In the genomic region with DNA sequence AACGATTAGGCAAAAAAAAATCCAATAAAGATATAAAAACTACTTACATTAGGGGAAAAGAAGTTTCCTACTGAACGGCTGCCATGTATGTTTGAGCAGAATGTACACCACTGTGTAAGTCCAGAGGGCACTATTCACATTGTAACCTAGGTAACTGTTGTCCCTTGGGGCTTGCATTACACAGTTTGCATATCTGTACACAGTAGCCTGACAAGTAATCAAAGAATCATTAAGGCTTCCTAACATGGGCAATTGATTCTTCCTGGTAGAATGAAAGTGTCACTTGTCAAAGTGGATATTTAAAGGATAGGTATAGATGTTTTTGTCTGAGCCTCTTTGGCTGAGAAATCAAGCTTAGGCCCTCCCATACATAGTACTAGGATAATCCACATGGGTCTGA, we compare ENCODE assay signal across 1 cellular context.
TF ChIP-seq lines count a peak whose summit lies in the region.

No MANE protein-coding gene starts in this region.

TF ChIP-seq in SK-N-SH treated with all-trans-retinoic acid at 6 μM for 48 hours, 23 proteins besides CTCF, POLR2A, EP300 and RAD21 (continued from another document):
- TF ChIP-seq, protein P1, sequence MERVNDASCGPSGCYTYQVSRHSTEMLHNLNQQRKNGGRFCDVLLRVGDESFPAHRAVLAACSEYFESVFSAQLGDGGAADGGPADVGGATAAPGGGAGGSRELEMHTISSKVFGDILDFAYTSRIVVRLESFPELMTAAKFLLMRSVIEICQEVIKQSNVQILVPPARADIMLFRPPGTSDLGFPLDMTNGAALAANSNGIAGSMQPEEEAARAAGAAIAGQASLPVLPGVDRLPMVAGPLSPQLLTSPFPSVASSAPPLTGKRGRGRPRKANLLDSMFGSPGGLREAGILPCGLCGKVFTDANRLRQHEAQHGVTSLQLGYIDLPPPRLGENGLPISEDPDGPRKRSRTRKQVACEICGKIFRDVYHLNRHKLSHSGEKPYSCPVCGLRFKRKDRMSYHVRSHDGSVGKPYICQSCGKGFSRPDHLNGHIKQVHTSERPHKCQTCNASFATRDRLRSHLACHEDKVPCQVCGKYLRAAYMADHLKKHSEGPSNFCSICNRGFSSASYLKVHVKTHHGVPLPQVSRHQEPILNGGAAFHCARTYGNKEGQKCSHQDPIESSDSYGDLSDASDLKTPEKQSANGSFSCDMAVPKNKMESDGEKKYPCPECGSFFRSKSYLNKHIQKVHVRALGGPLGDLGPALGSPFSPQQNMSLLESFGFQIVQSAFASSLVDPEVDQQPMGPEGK (CRISPR knock-in tag; IDR thresholded peaks at IDR 0.05; ENCODE audit: borderline replicate concordance), result no peak
- TF ChIP-seq RARB (CRISPR knock-in tag; IDR thresholded peaks at IDR 0.05) (no peak), TCF4 (CRISPR knock-in tag; IDR thresholded peaks at IDR 0.05; ENCODE audit: borderline replicate concordance) (no peak), ZFP3 (CRISPR knock-in tag; IDR thresholded peaks at IDR 0.05) (no peak), TOX (CRISPR knock-in tag; IDR thresholded peaks at IDR 0.05; ENCODE audit: borderline replicate concordance) (no peak)
- TF ChIP-seq, protein P2, sequence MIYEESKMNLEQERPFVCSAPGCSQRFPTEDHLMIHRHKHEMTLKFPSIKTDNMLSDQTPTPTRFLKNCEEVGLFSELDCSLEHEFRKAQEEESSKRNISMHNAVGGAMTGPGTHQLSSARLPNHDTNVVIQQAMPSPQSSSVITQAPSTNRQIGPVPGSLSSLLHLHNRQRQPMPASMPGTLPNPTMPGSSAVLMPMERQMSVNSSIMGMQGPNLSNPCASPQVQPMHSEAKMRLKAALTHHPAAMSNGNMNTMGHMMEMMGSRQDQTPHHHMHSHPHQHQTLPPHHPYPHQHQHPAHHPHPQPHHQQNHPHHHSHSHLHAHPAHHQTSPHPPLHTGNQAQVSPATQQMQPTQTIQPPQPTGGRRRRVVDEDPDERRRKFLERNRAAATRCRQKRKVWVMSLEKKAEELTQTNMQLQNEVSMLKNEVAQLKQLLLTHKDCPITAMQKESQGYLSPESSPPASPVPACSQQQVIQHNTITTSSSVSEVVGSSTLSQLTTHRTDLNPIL (CRISPR knock-in tag; IDR thresholded peaks at IDR 0.05; ENCODE audit: low read depth), result no peak
